13 cellular contexts compared by ENCODE assay signal in genomic region chr5:60585618-60586017, GRCh38.
"Had no signal": no experiment of that assay in that cellular context is flagged by ENCODE, and none has a peak within 500 bp of the region (broad histone marks: within the 10 kb centered on the region; RNA-seq: fewer than 3 reads in every experiment).

No MANE protein-coding gene starts in this region.

- H3K4me3 Mint-ChIP-seq: immature natural killer cell, natural killer cell, neural crest cell had no signal

- ATAC-seq: left cardiac atrium, natural killer cell had no signal

- H3K36me3 Mint-ChIP-seq: natural killer cell had no signal

- H3K27ac Mint-ChIP-seq: immature natural killer cell, natural killer cell had no signal

- H3K4me1 ChIP-seq: esophagus squamous epithelium had no signal

- H3K9me3 Mint-ChIP-seq: natural killer cell had no signal

- H3K27ac ChIP-seq: esophagus squamous epithelium, sigmoid colon, skin epidermis had no signal

- H3K9me3 ChIP-seq: esophagus squamous epithelium, sigmoid colon had no signal

- H3K4me1 Mint-ChIP-seq: immature natural killer cell, natural killer cell, neural crest cell had no signal

- H3K36me3 ChIP-seq: esophagus squamous epithelium, sigmoid colon had no signal

- H3K4me3 ChIP-seq: esophagus squamous epithelium, sigmoid colon, skin epidermis had no signal

- FAIRE-seq: endometrium, urothelium cell line had no signal

- DNase-seq: effector memory CD4-positive, alpha-beta T cell; esophagus squamous epithelium; immature natural killer cell; left cardiac atrium; natural killer cell; posterior cingulate gyrus; sigmoid colon; stimulated activated CD4-positive, alpha-beta T cell treated with anti-CD3 and anti-CD28 coated beads, Interleukin-12 subunit alpha, Interleukin-12 subunit beta, amount 100 ng/mL, for 4 hours; stimulated activated naive CD4-positive, alpha-beta T cell treated with Interleukin-2 at 50 U/mL for 16 hours had no signal

- H3K27me3 ChIP-seq: esophagus squamous epithelium, sigmoid colon had no signal
